ENCODE assay signal across 8 cellular contexts in genomic region chr3:9749333-9749662, GRCh38. TPM values are rescaled to one million over a fixed set of nuclear protein-coding genes. Genes with fewer than 3 reads are reported as not detected.
A peak's percentile ranks its signal among the peaks of the same experiment; 100 is the strongest.
DNase-seq lines count a peak whose midpoint lies in the region; ATAC-seq and TF ChIP-seq lines count a peak whose summit lies in the region.

No MANE protein-coding gene starts in this region.

- TF ChIP-seq CTCF in breast epithelium (IDR thresholded peaks at IDR 0.05), result no peak

- peak; percentile 76 for DNase-seq in cardiac septum (ENCODE audit: low spot score)
- no peak for DNase-seq in left cardiac atrium
- DNase-seq in breast epithelium (ENCODE audit: low spot score in 2 of 2), result no peak
- no peak for DNase-seq in aorta
- DNase-seq in NCI-H69 (lab: John Stamatoyannopoulos, UW), result no peak

- 12 to 14% methylated on average over 21 of the region's 21 CpGs for WGBS in mesodermal cell (ENCODE audit: insufficient coverage in 2 of 2), 2 experiments
- WGBS in aorta, 2 donors, result 0 to 1% methylated on average over 21 of the region's 21 CpGs

- no peaks in the 10 kb centered on the region for H3K9me3 ChIP-seq in breast epithelium
- no peaks in the 10 kb centered on the region for H3K9me3 ChIP-seq in mesodermal cell (ENCODE audit: control insufficient read depth, low read length)
- no peaks in the 10 kb centered on the region for H3K9me3 ChIP-seq in aorta (ENCODE audit: control insufficient read depth, low read length)

- H3K4me1 ChIP-seq in breast epithelium (peaks cover 0 to 14% of the 10 kb centered on the region in 2 donors), mesodermal cell (ENCODE audit: control insufficient read depth, insufficient read depth, low read length, poor library complexity, severe bottlenecking) (peaks cover 9% of the 10 kb centered on the region), aorta (ENCODE audit: control insufficient read depth in 1 of 2, insufficient read depth in 2 of 2, low read length in 2 of 2) (no peaks in the 10 kb centered on the region)

- TF ChIP-seq POLR2A in breast epithelium (IDR thresholded peaks at IDR 0.05), result no peak

- intact Hi-C loops in cardiac septum (cut with DNase I), result loop anchor here (1.0 to 5.0 kb wide), 3 partner anchors 18 to 102 kb away; partner anchors contain the start of genes BRPF1 and MTMR14
- intact Hi-C loops in left cardiac atrium (cut with DNase I), result loop anchor here in 1 of 2 donors (2.0 kb wide), 1 partner anchor 16 kb away; no protein-coding TSS in a partner anchor
- intact Hi-C loops in breast epithelium (cut with DNase I; ENCODE audit: low total_unique reads), result no loop called here
- intact Hi-C loops in aorta (cut with DNase I), result loop anchor here in 1 of 2 donors (1.0 kb wide), 1 partner anchor 18 kb away; the partner anchor contains the start of gene BRPF1

- H3K36me3 ChIP-seq in breast epithelium (peaks cover 7% of the 10 kb centered on the region), mesodermal cell (ENCODE audit: control insufficient read depth, insufficient read depth, low read length) (peaks cover 68% of the 10 kb centered on the region), aorta (ENCODE audit: control insufficient read depth in 1 of 2, insufficient read depth in 2 of 2, low read length in 1 of 2) (peaks cover 0 to 7% of the 10 kb centered on the region in 2 donors)

- H3K4me3 ChIP-seq in breast epithelium (peak overlapping the region; percentile 56 to 88 (median 69)), mesodermal cell (ENCODE audit: extremely low read depth, insufficient read depth, low read length, poor library complexity, severe bottlenecking) (peak overlapping the region; percentile 72), aorta (ENCODE audit: low read length in 2 of 2) (peak overlapping the region; percentile 19 to 32)

- ATAC-seq in left cardiac atrium, result no peak
- no peak for ATAC-seq in aorta (ENCODE audit: low FRiP score)
- no peak for ATAC-seq in GM21381 (IDR thresholded peaks at IDR 0.05; ENCODE audit: unreplicated experiment)
- no peak for ATAC-seq in HG03469 (IDR thresholded peaks at IDR 0.05; ENCODE audit: unreplicated experiment)

- no peaks in the 10 kb centered on the region for H3K27me3 ChIP-seq in breast epithelium
- H3K27me3 ChIP-seq in aorta (ENCODE audit: control insufficient read depth in 1 of 2, insufficient read depth in 2 of 2, low read length in 1 of 2), result no peaks in the 10 kb centered on the region

- peak overlapping the region; percentile 87 to 94 for H3K27ac ChIP-seq in breast epithelium
- peak overlapping the region; percentile 92 for H3K27ac ChIP-seq in mesodermal cell (ENCODE audit: low read depth, low read length, severe bottlenecking)
- H3K27ac ChIP-seq in aorta (ENCODE audit: low read depth in 1 of 2, low read length in 2 of 2), result peak overlapping the region; percentile 12 to 74

RNA-seq across cellular contexts. Expression of gene OGG1, which starts 0.5 kb away (rescaled TPM):
- total RNA-seq in cardiac septum, result 9.6 TPM
- 10 to 100 TPM; 11.8 to 12.6 TPM for total RNA-seq in left cardiac atrium
- 10 to 100 TPM; 21.3 to 33.4 (median 23.3) TPM for total RNA-seq in breast epithelium
- 20.2 TPM for polyA plus RNA-seq in mesodermal cell (2013, experiment 1 of 2)
- 20.5 TPM for polyA plus RNA-seq in mesodermal cell (2013, experiment 2 of 2)
- 10 to 100 TPM; 25.8 to 32.6 TPM for total RNA-seq in aorta
- polyA plus RNA-seq in aorta, result 10 to 100 TPM; 15.7 to 25.9 TPM

RNA-seq across cellular contexts. Expression of gene BRPF1, which starts 17.8 kb away (rescaled TPM):
- 10.6 TPM for total RNA-seq in cardiac septum
- total RNA-seq in left cardiac atrium, result 10 to 100 TPM; 10.2 to 14.6 TPM
- 10 to 100 TPM; 14.7 to 19.7 (median 19.3) TPM for total RNA-seq in breast epithelium
- polyA plus RNA-seq in mesodermal cell (2013, experiment 1 of 2), result 16.8 TPM
- 12.9 TPM for polyA plus RNA-seq in mesodermal cell (2013, experiment 2 of 2)
- total RNA-seq in aorta, result 10 to 100 TPM; 16.6 to 17.6 TPM
- 1 to 10 TPM; 4.1 to 6.6 TPM for polyA plus RNA-seq in aorta

RNA-seq across cellular contexts. Expression of gene CAMK1, which starts 20.4 kb away (rescaled TPM):
- total RNA-seq in cardiac septum, result 10.0 TPM
- total RNA-seq in left cardiac atrium, result 10 to 100 TPM; 24.2 to 27.4 TPM
- total RNA-seq in breast epithelium, result 10 to 100 TPM; 25.2 to 58.7 (median 40.0) TPM
- polyA plus RNA-seq in mesodermal cell (2013, experiment 1 of 2), result 14.9 TPM
- polyA plus RNA-seq in mesodermal cell (2013, experiment 2 of 2), result 11.6 TPM
- 10 to 100 TPM; 31.4 to 40.2 TPM for total RNA-seq in aorta
- 10 to 100 TPM; 24.7 to 58.0 TPM for polyA plus RNA-seq in aorta

RNA-seq across cellular contexts. Expression of gene TADA3, which starts 43.0 kb away (rescaled TPM):
- total RNA-seq in cardiac septum (50.1 TPM), left cardiac atrium (10 to 100 TPM; 42.0 to 42.7 TPM), breast epithelium (10 to 100 TPM; 66.1 to 73.4 (median 70.1) TPM), aorta (10 to 100 TPM; 44.9 to 48.3 TPM)
- polyA plus RNA-seq in mesodermal cell (2013, experiment 1 of 2), result 86.4 TPM
- polyA plus RNA-seq in mesodermal cell (2013, experiment 2 of 2), result 69.4 TPM
- polyA plus RNA-seq in aorta, result 10 to 100 TPM; 50.4 to 52.0 TPM

RNA-seq across cellular contexts. Expression of gene ARPC4, which starts 43.6 kb away (rescaled TPM):
- total RNA-seq in cardiac septum, result 79.8 TPM
- 10 to 100 TPM; 80.8 to 96.2 TPM for total RNA-seq in left cardiac atrium
- total RNA-seq in breast epithelium, result 100 to 1,000 TPM; 116 to 163 (median 117) TPM
- polyA plus RNA-seq in mesodermal cell (2013, experiment 1 of 2), result 125 TPM
- 108 TPM for polyA plus RNA-seq in mesodermal cell (2013, experiment 2 of 2)
- 100 to 1,000 TPM; 126 to 165 TPM for total RNA-seq in aorta
- 100 to 1,000 TPM in 1 of 2 donors, 10 to 100 TPM in 1; 98.4 to 165 TPM for polyA plus RNA-seq in aorta
